Comparison of ENCODE assay signal across 18 cellular contexts in the genomic region with DNA sequence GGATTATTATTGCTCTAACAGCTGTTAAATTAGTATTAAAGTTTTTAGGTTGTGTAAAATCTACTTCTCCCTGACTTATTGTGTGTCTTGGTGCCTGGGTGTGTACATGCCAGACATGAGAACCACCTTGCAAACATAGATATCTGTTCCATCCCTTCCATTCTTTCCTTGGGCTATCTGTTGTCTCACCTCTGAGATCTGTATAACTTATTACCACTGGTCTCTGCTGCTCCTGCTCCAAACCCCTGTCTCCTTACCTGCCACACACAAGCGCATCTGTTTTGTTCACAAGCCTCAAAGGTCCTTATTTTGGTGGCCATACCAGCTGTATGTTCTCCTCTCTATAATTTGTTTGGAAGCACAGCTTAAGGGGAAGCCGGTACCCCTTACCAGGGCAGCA. TPM values are rescaled to one million over a fixed set of nuclear protein-coding genes. Genes with fewer than 3 reads are reported as not detected.
A peak's percentile ranks its signal among the peaks of the same experiment; 100 is the strongest.
DNase-seq lines count a peak whose midpoint lies in the region; ATAC-seq, FAIRE-seq and TF ChIP-seq lines count a peak whose summit lies in the region.
"Had no signal": no experiment of that assay in that cellular context is flagged by ENCODE, and none has a peak within 500 bp of the region (broad histone marks: within the 10 kb centered on the region; RNA-seq: fewer than 3 reads in every experiment).

No MANE protein-coding gene starts in this region.

- no peak for ATAC-seq in HepG2
- no peak for ATAC-seq in right lobe of liver
- no peak for ATAC-seq in left colon
- ATAC-seq: K562 had no signal

- TF ChIP-seq EP300 in HepG2 (IDR thresholded peaks at IDR 0.05; ENCODE audit: low read depth in 2 of 2, low read length in 2 of 2) (no peak), HepG2 (CRISPR knock-in tag; IDR thresholded peaks at IDR 0.05; ENCODE audit: borderline replicate concordance) (no peak)

- in situ Hi-C loops in HepG2 (cut with HindIII; ENCODE audit: extremely low pct_ligation_motif_present, low pct_unique_long_range_greater_than_20kb), result no loop called here

- POLR2A ChIA-PET in HepG2 (lab: Yijun Ruan, JAX), result interaction anchor here (1.4 kb wide), 1 partner anchor 182 kb away, joined by 3 read pairs; no protein-coding TSS in a partner anchor

- no peaks in the 10 kb centered on the region for H3K36me3 Mint-ChIP-seq in nephron (ENCODE audit: low read depth)

- peaks cover 52% of the 10 kb centered on the region for H3K4me1 Mint-ChIP-seq in nephron

- H3K27me3 ChIP-seq in HepG2 (ENCODE audit: control insufficient read depth in 1 of 2, insufficient read depth in 2 of 2, low read length in 2 of 2) (no peaks in the 10 kb centered on the region; a peak in 1 of 5 replicates), right lobe of liver (no peaks in the 10 kb centered on the region), dorsolateral prefrontal cortex (no peaks in the 10 kb centered on the region)

- 95% methylated on average over 2 of the region's 2 CpGs for WGBS in HepG2 (ENCODE audit: low lambda C conversion rate)
- WGBS in right lobe of liver (ENCODE audit: insufficient coverage, low coverage, low lambda C conversion rate, missing lambda C conversion rate), result 100% methylated on average over 1 of the region's 2 CpGs

- H2AFZ ChIP-seq in HepG2 (ENCODE audit: low read length), result no peak overlapping the region

- H3K27ac Mint-ChIP-seq in nephron, result peak overlapping the region; percentile 1 to 34 (median 12)

- FAIRE-seq in HepG2 (lab: Jason Lieb, UNC), result no peak
- FAIRE-seq: A204.1, G401.6, K562, TTC549 had no signal

- H3K36me3 ChIP-seq in HepG2 (replicated peaks in 1 of 2; ENCODE audit: control insufficient read depth in 1 of 2, insufficient read depth in 2 of 2, low read length in 2 of 2), result no peaks in the 10 kb centered on the region; a peak in 2 of 5 replicates
- no peaks in the 10 kb centered on the region for H3K36me3 ChIP-seq in right lobe of liver
- H3K36me3 ChIP-seq: spleen had no signal

- H3K4me3 ChIP-seq in HepG2 (replicated peaks in 1 of 3; ENCODE audit: insufficient read depth in 1 of 3, low read depth in 2 of 3, low read length in 3 of 3), result no peak overlapping the region
- no peak overlapping the region for H3K4me3 ChIP-seq in right lobe of liver
- H3K4me3 ChIP-seq in dorsolateral prefrontal cortex, result peak overlapping the region in 33 of 59 donors; percentile 70 to 99 (median 93)
- H3K4me3 ChIP-seq: K562, spleen had no signal

- intact Hi-C loops in HepG2 (cut with micrococcal nuclease; ENCODE audit: unreplicated experiment), result loop anchor here (2.0 to 10.0 kb wide), 3 partner anchors 13 to 180 kb away; no protein-coding TSS in a partner anchor
- intact Hi-C loops in right lobe of liver (cut with DNase I), result no loop called here
- intact Hi-C loops in dorsolateral prefrontal cortex (cut with DNase I), result loop anchor here in 1 of 2 donors (5.0 kb wide), 1 partner anchor 110 kb away; no protein-coding TSS in a partner anchor
- intact Hi-C loops in left colon (cut with DNase I, micrococcal nuclease), result no loop called here

- DNase-seq in HepG2 (ENCODE audit: low spot score) (no peak), right lobe of liver (no peak), dorsolateral prefrontal cortex (no peak), NCI-H2171 (lab: John Stamatoyannopoulos, UW) (no peak), left colon (no peak), hepatic stellate cell (ENCODE audit: low spot score) (no peak), DMS 273 (lab: John Stamatoyannopoulos, UW; ENCODE audit: unreplicated experiment) (no peak)
- DNase-seq: activated CD4-positive, alpha-beta T cell treated with anti-CD3 and anti-CD28 coated beads, Interleukin-2, amount 50 U/mL, for 48 hours; dermis blood vessel endothelial cell; NCI-H1105 treated with DMSO at 0.1 percent for 48 hours; NCI-H345; spleen; stimulated activated naive CD4-positive, alpha-beta T cell treated with Interleukin-2 at 50 U/mL for 16 hours had no signal

- CTCF ChIA-PET in HepG2 (lab: Yijun Ruan, JAX; ENCODE audit: low intra/inter-chr PET ratio, low total read pairs), result no interaction called here

- peaks cover 45% of the 10 kb centered on the region for H3K4me1 ChIP-seq in HepG2 (ENCODE audit: insufficient read depth, low read length)
- H3K4me1 ChIP-seq in right lobe of liver, result peaks cover 0 to 21% (median 5%) of the 10 kb centered on the region in 4 donors

- H3K9me3 ChIP-seq in HepG2 (ENCODE audit: low read length) (no peaks in the 10 kb centered on the region), right lobe of liver (no peaks in the 10 kb centered on the region)
- H3K9me3 ChIP-seq: spleen had no signal

- no peak overlapping the region for H3K9ac ChIP-seq in HepG2 (ENCODE audit: insufficient read depth, low read depth, low read length)

- H3K79me2 ChIP-seq in HepG2 (ENCODE audit: insufficient read depth, low read length), result peaks cover 65% of the 10 kb centered on the region

- H3K4me2 ChIP-seq in HepG2 (ENCODE audit: low read depth, low read length), result peak overlapping the region; percentile 91

- TF ChIP-seq CTCF in HepG2 (CRISPR knock-in tag; IDR thresholded peaks at IDR 0.05) (no peak), right lobe of liver (IDR thresholded peaks at IDR 0.05) (no peak), dorsolateral prefrontal cortex (IDR thresholded peaks at IDR 0.05 in 54 of 56, conservative IDR thresholded peaks at IDR 0.05 in 2 of 56; ENCODE audit: low read depth in 1 of 56, partially characterized antibody in 56 of 56) (no peak), nephron (IDR thresholded peaks at IDR 0.05; ENCODE audit: unreplicated experiment in 3 of 3) (no peak)

- H3K27ac ChIP-seq in HepG2 (ENCODE audit: extremely low read length, insufficient read depth, low read length) (no peak overlapping the region), right lobe of liver (no peak overlapping the region), dorsolateral prefrontal cortex (peak overlapping the region in 24 of 59 donors; percentile 23 to 95 (median 92))
- H3K27ac ChIP-seq: spleen had no signal

- TF ChIP-seq RAD21 in HepG2 (CRISPR knock-in tag; IDR thresholded peaks at IDR 0.05), result no peak

- no peaks in the 10 kb centered on the region for H3K9me3 Mint-ChIP-seq in nephron

- TF ChIP-seq POLR2A in HepG2 (IDR thresholded peaks at IDR 0.05; ENCODE audit: insufficient read depth in 1 of 2, low read depth in 2 of 2, low read length in 2 of 2), result no peak
- TF ChIP-seq POLR2A in right lobe of liver (IDR thresholded peaks at IDR 0.05), result no peak

- H3K4me3 Mint-ChIP-seq in nephron, result peak overlapping the region; percentile 60 to 95 (median 95)

- H3K27me3 Mint-ChIP-seq in nephron (ENCODE audit: low read depth), result peaks cover 7% of the 10 kb centered on the region

- H4K20me1 ChIP-seq in HepG2 (ENCODE audit: insufficient read depth, low read length), result no peaks in the 10 kb centered on the region

- no TSS peak for BruUV-seq in HepG2 (replicated peaks; lab: Mats Ljungman, UMichigan)

TF ChIP-seq in HepG2, 621 proteins besides CTCF, POLR2A, EP300 and RAD21 (continues in another document):
- TF ChIP-seq SMC3 (IDR thresholded peaks at IDR 0.05; ENCODE audit: low read length) (no peak), ZNF354B (CRISPR knock-in tag; IDR thresholded peaks at IDR 0.05) (no peak), ZNF317 (CRISPR knock-in tag; IDR thresholded peaks at IDR 0.05) (peak; percentile 85), RXRB (CRISPR knock-in tag; IDR thresholded peaks at IDR 0.05; ENCODE audit: borderline replicate concordance) (no peak), ZNF891 (CRISPR knock-in tag; IDR thresholded peaks at IDR 0.05) (no peak)
- TF ChIP-seq, protein P1, sequence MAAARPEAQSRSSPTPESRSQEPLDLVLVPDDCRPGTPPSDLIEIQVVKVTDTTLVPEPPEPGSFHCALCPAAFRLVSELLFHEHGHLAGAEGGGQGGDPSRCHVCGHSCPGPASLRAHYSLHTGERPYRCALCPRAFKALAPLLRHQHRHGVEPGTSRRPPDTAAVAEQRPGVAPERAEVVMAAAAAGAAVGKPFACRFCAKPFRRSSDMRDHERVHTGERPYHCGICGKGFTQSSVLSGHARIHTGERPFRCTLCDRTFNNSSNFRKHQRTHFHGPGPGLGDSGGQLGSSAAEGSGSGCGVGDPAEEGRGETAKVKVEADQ (CRISPR knock-in tag; IDR thresholded peaks at IDR 0.05; ENCODE audit: borderline replicate concordance), result no peak
- TF ChIP-seq, protein P2, sequence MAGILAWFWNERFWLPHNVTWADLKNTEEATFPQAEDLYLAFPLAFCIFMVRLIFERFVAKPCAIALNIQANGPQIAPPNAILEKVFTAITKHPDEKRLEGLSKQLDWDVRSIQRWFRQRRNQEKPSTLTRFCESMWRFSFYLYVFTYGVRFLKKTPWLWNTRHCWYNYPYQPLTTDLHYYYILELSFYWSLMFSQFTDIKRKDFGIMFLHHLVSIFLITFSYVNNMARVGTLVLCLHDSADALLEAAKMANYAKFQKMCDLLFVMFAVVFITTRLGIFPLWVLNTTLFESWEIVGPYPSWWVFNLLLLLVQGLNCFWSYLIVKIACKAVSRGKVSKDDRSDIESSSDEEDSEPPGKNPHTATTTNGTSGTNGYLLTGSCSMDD (CRISPR knock-in tag; IDR thresholded peaks at IDR 0.05), result no peak

RNA-seq across cellular contexts. Expression of a gene that starts 2.5 kb away (rescaled TPM):
- 27.7 and 31.6 TPM in 2 replicates for total RNA-seq in HepG2 (2016; rRNA removed; fragmentation: Illumina TruSeq; extraction: Trizol)
- total RNA-seq in HepG2 (2016; cell fraction: cytosol; rRNA removed; fragmentation: Illumina TruSeq; extraction: Trizol; ENCODE audit: low read depth), result 5.6 and 6.2 TPM in 2 replicates
- 29.5 and 30.9 TPM in 2 replicates for total RNA-seq in HepG2 (2016; cell fraction: insoluble cytoplasmic fraction; rRNA removed; fragmentation: Illumina TruSeq; extraction: Trizol)
- total RNA-seq in HepG2 (2016; cell fraction: membrane; rRNA removed; fragmentation: Illumina TruSeq; extraction: Trizol), result 15.3 and 17.6 TPM in 2 replicates
- 29.7 and 30.0 TPM in 2 replicates for total RNA-seq in HepG2 (2016; cell fraction: nucleus; rRNA removed; fragmentation: Illumina TruSeq; extraction: Trizol)
- polyA plus RNA-seq in HepG2 (2011; rRNA removed), result 13.1 and 15.6 TPM in 2 replicates
- polyA plus RNA-seq in HepG2 (2011; cell fraction: cytosol; rRNA removed), result 9.5 and 12.1 TPM in 2 replicates
- polyA plus RNA-seq in HepG2 (2011; cell fraction: nucleus; rRNA removed), result 20.2 and 23.5 TPM in 2 replicates
- polyA plus RNA-seq in HepG2 (2012), result 12.8 and 20.0 TPM in 2 replicates
- polyA plus RNA-seq in HepG2 (2016; cell fraction: cytosol; fragmentation: Illumina TruSeq; extraction: Trizol; ENCODE audit: low read depth), result 2.9 and 3.4 TPM in 2 replicates
- polyA plus RNA-seq in HepG2 (2016; cell fraction: insoluble cytoplasmic fraction; fragmentation: Illumina TruSeq; extraction: Trizol; ENCODE audit: low read depth), result 30.2 and 31.3 TPM in 2 replicates
- 8.2 and 8.7 TPM in 2 replicates for polyA plus RNA-seq in HepG2 (2016; cell fraction: membrane; fragmentation: Illumina TruSeq; extraction: Trizol; ENCODE audit: low read depth)
- 30.0 and 31.5 TPM in 2 replicates for polyA plus RNA-seq in HepG2 (2016; cell fraction: nucleus; fragmentation: Illumina TruSeq; extraction: Trizol; ENCODE audit: insufficient read depth, low read depth)
- polyA minus RNA-seq in HepG2 (2011; rRNA and poly(A)+ RNA removed; ENCODE audit: low replicate concordance), result 9.7 and 25.8 TPM in 2 replicates
- polyA minus RNA-seq in HepG2 (2011; cell fraction: cytosol; rRNA and poly(A)+ RNA removed), result 9.8 and 10.7 TPM in 2 replicates
- polyA minus RNA-seq in HepG2 (2011; cell fraction: nucleus; rRNA and poly(A)+ RNA removed), result 32.8 and 35.4 TPM in 2 replicates
- 1 to 10 TPM in 4 of 6 experiments, under 1 TPM in 2; 0.46 to 3.2 (median 1.4) TPM for total RNA-seq in right lobe of liver
- 10 to 100 TPM in 112 of 120 experiments, 1 to 10 TPM in 8; 5.4 to 73.2 (median 19.4) TPM for total RNA-seq in dorsolateral prefrontal cortex
- total RNA-seq in left colon, result 10 to 100 TPM; 69.2 to 85.7 TPM
- total RNA-seq: K562 had no signal
- polyA plus RNA-seq: K562 had no signal

Comparison
In these comparisons a context has a peak if more than half of its experiments do, and no peak if none do; other contexts are left out.
1. H3K4me3 ChIP-seq: peak in dorsolateral prefrontal cortex (33 of 59); none in HepG2 (0 of 3) and right lobe of liver (0 of 3).